Comparison of ENCODE assay signal across 16 cellular contexts in the genomic region with DNA sequence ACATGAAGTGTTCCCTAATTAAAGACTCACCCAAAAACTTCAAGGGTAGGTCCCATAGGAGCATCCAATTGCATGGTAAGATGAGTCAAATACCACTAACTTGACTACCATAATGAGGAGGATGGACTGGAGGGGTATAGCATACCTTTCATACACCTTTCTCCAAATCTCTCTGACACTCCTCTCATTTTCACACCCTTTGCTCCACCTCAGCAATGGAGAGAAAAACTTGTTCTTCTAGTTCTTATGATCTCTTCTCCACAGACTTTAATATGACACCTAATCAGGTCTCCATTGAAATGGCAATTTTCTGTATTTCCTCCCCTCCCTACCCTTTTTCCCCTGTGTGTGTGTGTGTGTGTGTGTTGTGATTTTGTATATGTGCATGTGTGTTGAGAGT. TPM values are rescaled to one million over a fixed set of nuclear protein-coding genes. Genes with fewer than 3 reads are reported as not detected.
"Had no signal": no experiment of that assay in that cellular context is flagged by ENCODE, and none has a peak within 500 bp of the region (broad histone marks: within the 10 kb centered on the region; RNA-seq: fewer than 3 reads in every experiment).

No MANE protein-coding gene starts in this region.

- H3K4me1 ChIP-seq: suprapubic skin, upper lobe of right lung had no signal

- H3K27me3 Mint-ChIP-seq: activated CD4-positive, alpha-beta T cell treated with anti-CD3 and anti-CD28 coated beads, Interleukin-2, amount 10 ng/mL, durations not matched to agents 24 days and 14 days; central memory CD8-positive, alpha-beta T cell had no signal

- H3K36me3 Mint-ChIP-seq: WTC11 had no signal

- H3K27ac Mint-ChIP-seq: activated CD4-positive, alpha-beta T cell treated with anti-CD3 and anti-CD28 coated beads, Interleukin-2, amount 10 ng/mL, durations not matched to agents 24 days and 14 days; activated T-helper 1 cell treated with anti-CD3 and anti-CD28 coated beads, Interleukin-12 subunit alpha, Interleukin-12 subunit beta, Interleukin-2, Interleukin-4 antibody, amounts not matched to agents 30 ng/mL and 10 ng/mL and 1 ng/mL, durations not matched to agents 14 hours and 24 hours and 36 hours; WTC11 had no signal

- H3K27me3 ChIP-seq: suprapubic skin, upper lobe of right lung had no signal

- H3K9me3 ChIP-seq: suprapubic skin, upper lobe of right lung had no signal

- DNase-seq: activated CD4-positive, alpha-beta T cell treated with anti-CD3 and anti-CD28 coated beads, Interleukin-2, amount 10 ng/mL, durations not matched to agents 24 days and 14 days; activated naive CD4-positive, alpha-beta T cell; cortex of kidney; effector CD8-positive, alpha-beta T cell; kidney; left ventricle myocardium superior; stimulated activated CD4-positive, alpha-beta T cell treated with anti-CD3 and anti-CD28 coated beads, Interleukin-4, amount 100 ng/mL, for 1 hour; stimulated activated CD8-positive, alpha-beta memory T cell treated with anti-CD3 and anti-CD28 coated beads, Interleukin-4, amount 100 ng/mL, for 48 hours; stimulated activated naive CD8-positive, alpha-beta T cell treated with anti-CD3 and anti-CD28 coated beads, Interleukin-15, Interleukin-2, amounts not matched to agents 100 U/mL and 50 U/mL, for 24 hours; upper lobe of right lung had no signal

- H3K9me3 Mint-ChIP-seq: activated CD4-positive, alpha-beta T cell treated with anti-CD3 and anti-CD28 coated beads, Interleukin-2, amount 10 ng/mL, durations not matched to agents 24 days and 14 days; activated T-helper 1 cell treated with anti-CD3 and anti-CD28 coated beads, Interleukin-12 subunit alpha, Interleukin-12 subunit beta, Interleukin-2, Interleukin-4 antibody, amounts not matched to agents 30 ng/mL and 10 ng/mL and 1 ng/mL, durations not matched to agents 14 hours and 24 hours and 36 hours; central memory CD8-positive, alpha-beta T cell; T-helper 1 cell treated with Interleukin-12 subunit alpha and Interleukin-12 subunit beta and Interleukin-4 antibody, amounts not matched to agents 30 μg/mL and 1 μg/mL, for 36 hours had no signal

- H3K4me3 ChIP-seq: suprapubic skin, upper lobe of right lung had no signal

- ATAC-seq: left ventricle myocardium superior; stimulated activated naive CD8-positive, alpha-beta T cell treated with anti-CD3 and anti-CD28 coated beads, Interleukin-15, Interleukin-2, amounts not matched to agents 100 U/mL and 50 U/mL, for 24 hours; upper lobe of right lung; WTC11 had no signal

- H3K36me3 ChIP-seq: suprapubic skin, upper lobe of right lung had no signal

- H3K27ac ChIP-seq: suprapubic skin, upper lobe of right lung had no signal

- H3K4me1 Mint-ChIP-seq: activated CD4-positive, alpha-beta T cell treated with anti-CD3 and anti-CD28 coated beads, Interleukin-2, amount 10 ng/mL, durations not matched to agents 24 days and 14 days; central memory CD8-positive, alpha-beta T cell had no signal

- H3K4me3 Mint-ChIP-seq: activated CD4-positive, alpha-beta T cell treated with anti-CD3 and anti-CD28 coated beads, Interleukin-2, amount 10 ng/mL, durations not matched to agents 24 days and 14 days; activated T-helper 1 cell treated with anti-CD3 and anti-CD28 coated beads, Interleukin-12 subunit alpha, Interleukin-12 subunit beta, Interleukin-2, Interleukin-4 antibody, amounts not matched to agents 30 ng/mL and 10 ng/mL and 1 ng/mL, durations not matched to agents 14 hours and 24 hours and 36 hours; central memory CD8-positive, alpha-beta T cell; neural crest cell; T-helper 1 cell treated with Interleukin-12 subunit alpha and Interleukin-12 subunit beta and Interleukin-4 antibody, amounts not matched to agents 30 μg/mL and 1 μg/mL, for 36 hours; WTC11 had no signal

RNA-seq across cellular contexts. Expression of a gene that starts 41.1 kb away (rescaled TPM):
- total RNA-seq: activated CD4-positive, alpha-beta T cell treated with anti-CD3 and anti-CD28 coated beads, Interleukin-2, amount 10 ng/mL, durations not matched to agents 24 days and 14 days; activated T-helper 1 cell treated with anti-CD3 and anti-CD28 coated beads, Interleukin-12 subunit alpha, Interleukin-12 subunit beta, Interleukin-2, Interleukin-4 antibody, amounts not matched to agents 30 ng/mL and 10 ng/mL and 1 ng/mL, durations not matched to agents 14 hours and 24 hours and 36 hours had no signal
